In the genomic region with DNA sequence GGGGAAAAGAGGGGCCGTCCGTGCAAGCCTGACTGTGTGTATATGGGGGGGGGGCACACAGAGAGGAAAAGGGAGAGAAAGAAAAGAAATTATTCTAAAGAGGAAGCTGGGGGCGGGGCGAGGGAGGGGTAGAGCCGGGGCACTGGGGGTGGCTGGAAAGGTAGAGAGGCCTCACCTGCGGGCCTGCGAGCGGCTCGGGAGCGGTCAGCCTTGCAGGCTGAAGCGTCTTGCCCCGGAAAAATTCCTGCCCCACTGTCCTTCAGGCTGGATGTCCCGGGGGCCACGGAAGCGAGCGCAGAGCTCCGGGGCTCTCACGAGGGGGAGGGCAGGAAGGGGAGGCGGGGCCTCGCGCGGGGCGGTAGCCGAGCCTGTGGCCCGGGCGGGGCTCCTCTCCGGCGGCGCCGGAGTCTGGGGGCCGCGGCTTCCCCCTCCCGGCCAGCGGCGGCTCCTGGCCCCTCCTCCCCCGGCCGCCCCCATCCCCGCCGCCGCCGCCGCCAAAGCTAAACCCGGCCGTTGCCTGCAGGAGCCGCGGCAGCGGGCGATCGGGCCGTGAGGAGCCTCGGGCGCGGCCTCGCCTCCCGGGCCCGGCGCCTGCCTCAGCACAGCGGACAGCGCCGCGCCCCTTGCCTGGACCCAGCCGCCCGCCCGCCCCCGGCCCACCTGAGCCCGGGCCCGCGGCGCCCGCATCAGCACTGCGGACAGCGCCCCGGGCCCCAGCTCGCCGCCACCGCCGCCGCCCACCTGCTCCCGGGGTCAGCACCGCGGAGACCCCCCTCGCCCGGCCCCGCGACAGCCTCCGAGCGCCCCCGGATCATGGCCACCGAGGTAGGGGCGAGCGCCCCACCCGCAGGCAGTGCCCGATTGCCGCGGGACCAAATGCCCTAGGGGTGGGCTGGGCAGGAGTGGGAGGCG, we compare ENCODE assay signal across 8 cellular contexts. TPM values are rescaled to one million over a fixed set of nuclear protein-coding genes. Genes with fewer than 3 reads are reported as not detected.
DNase-seq lines count a peak whose midpoint lies in the region; ATAC-seq and TF ChIP-seq lines count a peak whose summit lies in the region.

A gene (plus strand): TSS at position 353 of the 912 bp plus-strand sequence. CDS start 461 bp downstream, at position 814.

- H4K20me1 ChIP-seq in neural cell (ENCODE audit: insufficient read depth): no peaks in the 10 kb centered on the region

- peak within 1 kb of the TSS; percentile 76 for H3K9ac ChIP-seq in neural cell (ENCODE audit: low read length)

- H3K27me3 ChIP-seq in BE2C: peaks cover 7% of the 10 kb centered on the region
- H3K27me3 ChIP-seq in neural cell (ENCODE audit: insufficient read depth, low read depth, low read length): peaks cover 34% of the 10 kb centered on the region
- H3K27me3 ChIP-seq in testis: no peaks in the 10 kb centered on the region

- no peak for TF ChIP-seq POLR2A in testis (IDR thresholded peaks at IDR 0.05)

- H3K9me3 ChIP-seq in BE2C: no peaks in the 10 kb centered on the region
- H3K9me3 ChIP-seq in neural cell (ENCODE audit: low read length): no peaks in the 10 kb centered on the region
- no peaks in the 10 kb centered on the region for H3K9me3 ChIP-seq in testis

- no peak for TF ChIP-seq EP300 in neural cell (conservative IDR thresholded peaks at IDR 0.05; ENCODE audit: poor library complexity, severe bottlenecking)

- ATAC-seq in GM19463 (IDR thresholded peaks at IDR 0.05; ENCODE audit: unreplicated experiment): peak; percentile 74
- ATAC-seq in esophagus mucosa: peak; percentile 41

- TF ChIP-seq CTCF in BE2C (IDR thresholded peaks at IDR 0.05; ENCODE audit: low read depth, low read length): no peak
- no peak for TF ChIP-seq CTCF in neural cell (IDR thresholded peaks at IDR 0.05; ENCODE audit: poor library complexity, severe bottlenecking)
- no peak for TF ChIP-seq CTCF in testis (IDR thresholded peaks at IDR 0.05)

- no peaks in the 10 kb centered on the region for H3K9me2 ChIP-seq in neural cell (ENCODE audit: insufficient read depth, low read length)

- H3F3A ChIP-seq in neural cell (ENCODE audit: insufficient read depth, low read length, poor library complexity, severe bottlenecking): no peaks in the 10 kb centered on the region

- no peaks in the 10 kb centered on the region for H3K4me1 ChIP-seq in BE2C
- peaks cover 4% of the 10 kb centered on the region for H3K4me1 ChIP-seq in testis

- H3K27ac ChIP-seq in neural cell (ENCODE audit: low read length) (peak within 1 kb of the TSS; percentile 62), testis (no peak within 1 kb of the TSS)

- H3K4me3 ChIP-seq in BE2C (ENCODE audit: low read depth, low read length) (peak within 1 kb of the TSS; percentile 59), neural cell (ENCODE audit: low read length) (peak within 1 kb of the TSS; percentile 88), testis (peak within 1 kb of the TSS; percentile 44 to 51)

- H2AFZ ChIP-seq in neural cell (ENCODE audit: low read depth, low read length): peak within 1 kb of the TSS; percentile 95

- 0 to 1% methylated on average over 15 to 64 of the region's 96 CpGs for WGBS in testis, 2 donors

- no peak for TF ChIP-seq RAD21 in neural cell (conservative IDR thresholded peaks at IDR 0.05)

- intact Hi-C loops in testis (cut with DNase I; ENCODE audit: low total_unique reads): no loop called here

- H3K79me2 ChIP-seq in neural cell (replicated peaks; ENCODE audit: insufficient read depth, low read length): no peaks in the 10 kb centered on the region

- DNase-seq in BE2C (peak; percentile 46), NCI-H510A treated with DMSO at 0.1 percent for 48 hours (lab: John Stamatoyannopoulos, UW) (peak; percentile 82), activated T-cell treated with anti-CD3 and anti-CD28 coated beads for 4 hours (peak; percentile 44), testis (peak; percentile 39), medulla oblongata (ENCODE audit: extremely low spot score) (no peak)

- H3K4me2 ChIP-seq in neural cell (ENCODE audit: low read length): peak within 1 kb of the TSS; percentile 97

- H3K36me3 ChIP-seq in BE2C: no peaks in the 10 kb centered on the region
- H3K36me3 ChIP-seq in neural cell (ENCODE audit: insufficient read depth, low read length): no peaks in the 10 kb centered on the region
- H3K36me3 ChIP-seq in testis (ENCODE audit: low read depth, missing control alignments): no peaks in the 10 kb centered on the region

TF ChIP-seq in neural cell, 6 proteins besides CTCF, POLR2A, EP300 and RAD21:
- TF ChIP-seq MXI1 (conservative IDR thresholded peaks at IDR 0.05; ENCODE audit: poor library complexity, severe bottlenecking) (no peak), SMC3 (conservative IDR thresholded peaks at IDR 0.05; ENCODE audit: poor library complexity) (no peak), POLR2AphosphoS5 (IDR thresholded peaks at IDR 0.05) (no peak), TAF1 (IDR thresholded peaks at IDR 0.05; ENCODE audit: low read depth) (no peak)
- TF ChIP-seq, protein P1, sequence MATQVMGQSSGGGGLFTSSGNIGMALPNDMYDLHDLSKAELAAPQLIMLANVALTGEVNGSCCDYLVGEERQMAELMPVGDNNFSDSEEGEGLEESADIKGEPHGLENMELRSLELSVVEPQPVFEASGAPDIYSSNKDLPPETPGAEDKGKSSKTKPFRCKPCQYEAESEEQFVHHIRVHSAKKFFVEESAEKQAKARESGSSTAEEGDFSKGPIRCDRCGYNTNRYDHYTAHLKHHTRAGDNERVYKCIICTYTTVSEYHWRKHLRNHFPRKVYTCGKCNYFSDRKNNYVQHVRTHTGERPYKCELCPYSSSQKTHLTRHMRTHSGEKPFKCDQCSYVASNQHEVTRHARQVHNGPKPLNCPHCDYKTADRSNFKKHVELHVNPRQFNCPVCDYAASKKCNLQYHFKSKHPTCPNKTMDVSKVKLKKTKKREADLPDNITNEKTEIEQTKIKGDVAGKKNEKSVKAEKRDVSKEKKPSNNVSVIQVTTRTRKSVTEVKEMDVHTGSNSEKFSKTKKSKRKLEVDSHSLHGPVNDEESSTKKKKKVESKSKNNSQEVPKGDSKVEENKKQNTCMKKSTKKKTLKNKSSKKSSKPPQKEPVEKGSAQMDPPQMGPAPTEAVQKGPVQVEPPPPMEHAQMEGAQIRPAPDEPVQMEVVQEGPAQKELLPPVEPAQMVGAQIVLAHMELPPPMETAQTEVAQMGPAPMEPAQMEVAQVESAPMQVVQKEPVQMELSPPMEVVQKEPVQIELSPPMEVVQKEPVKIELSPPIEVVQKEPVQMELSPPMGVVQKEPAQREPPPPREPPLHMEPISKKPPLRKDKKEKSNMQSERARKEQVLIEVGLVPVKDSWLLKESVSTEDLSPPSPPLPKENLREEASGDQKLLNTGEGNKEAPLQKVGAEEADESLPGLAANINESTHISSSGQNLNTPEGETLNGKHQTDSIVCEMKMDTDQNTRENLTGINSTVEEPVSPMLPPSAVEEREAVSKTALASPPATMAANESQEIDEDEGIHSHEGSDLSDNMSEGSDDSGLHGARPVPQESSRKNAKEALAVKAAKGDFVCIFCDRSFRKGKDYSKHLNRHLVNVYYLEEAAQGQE (IDR thresholded peaks at IDR 0.05; ENCODE audit: borderline replicate concordance): peak; percentile 57
TF ChIP-seq in neural cell: peak in this region for 1.

RNA-seq across cellular contexts. Expression of the gene that starts here (rescaled TPM):
- polyA plus RNA-seq in BE2C (2012; ENCODE audit: insufficient read depth, insufficient read length, low read depth): 1.2 TPM
- total RNA-seq in esophagus mucosa: 1.4 TPM
- polyA plus RNA-seq in neural cell: 29.8 and 30.4 TPM in 2 replicates
- 10.5 and 11.7 TPM in 2 replicates for polyA minus RNA-seq in neural cell
- total RNA-seq in testis: 1 to 10 TPM; 1.1 TPM
- polyA plus RNA-seq in testis (ENCODE audit: insufficient read depth, low read depth, low replicate concordance): 1.3 TPM

Comparison
In these comparisons a context has a peak if more than half of its experiments do, and no peak if none do; other contexts are left out.
1. RNA of the gene that starts here (polyA plus RNA-seq): 29.8 to 30.4 TPM in neural cell; 1.3 TPM in testis (single experiment); every median in the first group is over 10 times any median in the second.
2. Peak in every context shown above with its lines, with median percentiles within 50 percentile points of each other: H3K4me3 ChIP-seq.